Comparison of ENCODE assay signal across 6 cellular contexts in the genomic region with DNA sequence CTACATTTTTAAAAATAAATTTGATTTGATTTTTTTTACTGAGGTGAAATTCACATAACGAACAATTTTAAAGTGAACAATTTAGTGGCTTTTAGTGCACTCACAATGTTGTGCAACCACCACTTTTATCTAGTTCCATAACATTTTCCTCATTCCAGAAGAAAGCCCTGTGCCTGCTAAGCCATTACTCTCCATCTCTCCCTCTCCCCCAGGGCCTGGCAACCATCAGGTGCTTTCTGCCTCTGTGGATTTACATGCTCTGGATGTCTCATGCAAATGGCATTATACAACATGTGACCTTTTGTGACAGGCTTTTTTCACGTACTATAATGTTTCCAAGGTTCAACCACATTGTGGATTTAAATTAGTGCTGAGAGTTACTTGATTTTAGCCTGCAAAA.
"Had no signal": no experiment of that assay in that cellular context is flagged by ENCODE, and none has a peak within 500 bp of the region (broad histone marks: within the 10 kb centered on the region; RNA-seq: fewer than 3 reads in every experiment).

No MANE protein-coding gene starts in this region.

- DNase-seq: H9, HCEC 1CT had no signal

- ATAC-seq: GM23338 had no signal

- H2AFZ ChIP-seq: GM23338 had no signal

- FAIRE-seq: H1, H54, HTR-8/SVneo had no signal

- H3K4me3 ChIP-seq: GM23338 had no signal

- H3K4me2 ChIP-seq: GM23338 had no signal
